30 cellular contexts compared by ENCODE assay signal in genomic region chr9:14983599-14983998, GRCh38.
"Had no signal": no experiment of that assay in that cellular context is flagged by ENCODE, and none has a peak within 500 bp of the region (broad histone marks: within the 10 kb centered on the region; RNA-seq: fewer than 3 reads in every experiment).

No MANE protein-coding gene starts in this region.

- H3K27me3 ChIP-seq: adrenal gland, ascending aorta, breast epithelium, cardiac muscle cell, colonic mucosa, esophagus squamous epithelium, gastroesophageal sphincter, heart right ventricle had no signal

- H3K27ac ChIP-seq: adrenal gland, ascending aorta, breast epithelium, cardiac muscle cell, colonic mucosa, epithelial cell of prostate, esophagus squamous epithelium, gastroesophageal sphincter, heart right ventricle, WERI-Rb-1 had no signal

- DNase-seq: activated B cell treated with CpG ODN at 0.5 μM for 24 hours; activated CD4-positive, alpha-beta T cell treated with anti-CD3 and anti-CD28 coated beads for 48 hours; activated CD4-positive, alpha-beta T cell treated with anti-CD3 and anti-CD28 coated beads, Interleukin-2, amount 50 U/mL, for 1 hour; activated CD4-positive, alpha-beta T cell treated with anti-CD3 and anti-CD28 coated beads, Interleukin-2, amount 50 U/mL, for 48 hours; activated CD8-positive, alpha-beta memory T cell treated with anti-CD3 and anti-CD28 coated beads for 24 hours; activated CD8-positive, alpha-beta T cell treated with anti-CD3 and anti-CD28 coated beads for 36 hours; activated effector memory CD4-positive, alpha-beta T cell treated with Interleukin-2 at 50 U/mL for 16 hours; activated naive CD4-positive, alpha-beta T cell treated with anti-CD3 and anti-CD28 coated beads for 36 hours; activated naive CD8-positive, alpha-beta T cell treated with anti-CD3 and anti-CD28 coated beads for 36 hours; activated naive CD8-positive, alpha-beta T cell treated with anti-CD3 and anti-CD28 coated beads, Interleukin-2, amount 50 U/mL, for 24 hours; activated T-cell treated with anti-CD3 and anti-CD28 coated beads, Interleukin-2, amount 50 U/mL, for 4 hours; adrenal gland; central memory CD4-positive, alpha-beta T cell; cerebellar nuclear complex; colonic mucosa; effector CD8-positive, alpha-beta T cell; esophagus squamous epithelium; foreskin melanocyte; heart right ventricle; T-helper 17 cell; T1000; WERI-Rb-1 had no signal

- H3K36me3 ChIP-seq: adrenal gland, ascending aorta, breast epithelium, cardiac muscle cell, colonic mucosa, esophagus squamous epithelium, gastroesophageal sphincter, heart right ventricle, WERI-Rb-1 had no signal

- FAIRE-seq: endometrium had no signal

- ATAC-seq: activated CD4-positive, CD25-positive, alpha-beta regulatory T cell treated with anti-CD3 and anti-CD28 coated beads, Interleukin-2, amount 50 U/mL, for 24 hours; activated CD8-positive, alpha-beta T cell treated with anti-CD3 and anti-CD28 coated beads for 36 hours; activated naive CD8-positive, alpha-beta T cell treated with anti-CD3 and anti-CD28 coated beads, Interleukin-2, amount 50 U/mL, for 24 hours; activated T-cell treated with anti-CD3 and anti-CD28 coated beads, Interleukin-2, amount 50 U/mL, for 4 hours; activated T-helper 17 cell treated with anti-CD3 and anti-CD28 coated beads, Interleukin-2, amount 50 U/mL, for 72 hours; gastroesophageal sphincter; heart right ventricle; T-helper 17 cell had no signal

- H3K4me1 ChIP-seq: adrenal gland, ascending aorta, breast epithelium, colonic mucosa, esophagus squamous epithelium, gastroesophageal sphincter, heart right ventricle had no signal

- H3K9me3 ChIP-seq: adrenal gland, ascending aorta, breast epithelium, colonic mucosa, esophagus squamous epithelium, gastroesophageal sphincter, heart right ventricle had no signal

- H3K4me3 ChIP-seq: adrenal gland, ascending aorta, breast epithelium, cardiac muscle cell, colonic mucosa, esophagus squamous epithelium, gastroesophageal sphincter, heart right ventricle had no signal
